ENCODE assay signal across 28 cellular contexts in genomic region chr13:80814541-80814940, GRCh38.
A peak's percentile ranks its signal among the peaks of the same experiment; 100 is the strongest.
DNase-seq lines count a peak whose midpoint lies in the region; ATAC-seq and TF ChIP-seq lines count a peak whose summit lies in the region.
"Had no signal": no experiment of that assay in that cellular context is flagged by ENCODE, and none has a peak within 500 bp of the region (broad histone marks: within the 10 kb centered on the region; RNA-seq: fewer than 3 reads in every experiment).

No MANE protein-coding gene starts in this region.

- no peaks in the 10 kb centered on the region for H3K36me3 ChIP-seq in smooth muscle cell (ENCODE audit: low read depth)
- H3K36me3 ChIP-seq: sigmoid colon, transverse colon had no signal

- no peak overlapping the region for H3K9ac ChIP-seq in smooth muscle cell (ENCODE audit: low read depth)

- H3K27me3 ChIP-seq in smooth muscle cell (ENCODE audit: low read depth): no peaks in the 10 kb centered on the region
- H3K27me3 ChIP-seq: sigmoid colon, transverse colon had no signal

- no peaks in the 10 kb centered on the region for H3K4me1 ChIP-seq in smooth muscle cell (ENCODE audit: low read depth)
- H3K4me1 ChIP-seq: sigmoid colon, transverse colon had no signal

- H2AFZ ChIP-seq in smooth muscle cell (ENCODE audit: low read depth): no peak overlapping the region

- DNase-seq in astrocyte of the spinal cord (ENCODE audit: low read depth, low spot score) (peak; percentile 5), fibroblast of gingiva (ENCODE audit: low read depth) (peak; percentile 25), iris pigment epithelial cell (ENCODE audit: low read depth) (peak; percentile 15), smooth muscle cell (lab: John Stamatoyannopoulos, UW; ENCODE audit: unreplicated experiment) (no peak), NCI-H345 treated with DMSO at 0.1 percent for 48 hours (lab: John Stamatoyannopoulos, UW; ENCODE audit: unreplicated experiment) (no peak)
- DNase-seq: activated CD4-positive, alpha-beta memory T cell treated with anti-CD3 and anti-CD28 coated beads, Interleukin-2, amount 10 ng/mL, durations not matched to agents 7 days and 5 days; activated CD4-positive, alpha-beta T cell treated with anti-CD3 and anti-CD28 coated beads for 1 hour; activated CD8-positive, alpha-beta memory T cell treated with anti-CD3 and anti-CD28 coated beads, Interleukin-2, amount 50 U/mL, for 4 hours; activated naive CD4-positive, alpha-beta T cell treated with Interleukin-2 at 50 U/mL for 16 hours; C1 segment of cervical spinal cord; effector CD4-positive, alpha-beta T cell; foreskin melanocyte; KBM-7; left cardiac atrium; NCI-H1105; NCI-H1930; NCI-H69; SHP77 treated with DMSO at 0.1 percent for 48 hours; sigmoid colon; stimulated activated CD4-positive, alpha-beta T cell treated with anti-CD3 and anti-CD28 coated beads, Interleukin-15, amount 100 ng/mL, for 24 hours; stimulated activated CD4-positive, alpha-beta T cell treated with anti-CD3 and anti-CD28 coated beads, Interleukin-4, amount 100 ng/mL, for 4 hours; transverse colon had no signal

- in situ Hi-C loops in astrocyte of the spinal cord (cut with HindIII; ENCODE audit: low sequenced_read_pairs): no loop called here

- peak overlapping the region; percentile 12 for H3K27ac ChIP-seq in smooth muscle cell (ENCODE audit: low read depth)
- H3K27ac ChIP-seq: epithelial cell of prostate, HL-60, sigmoid colon, transverse colon had no signal

- ATAC-seq in GM18868 (IDR thresholded peaks at IDR 0.05; ENCODE audit: unreplicated experiment) (no peak), GM18870 (IDR thresholded peaks at IDR 0.05; ENCODE audit: unreplicated experiment) (no peak)
- ATAC-seq: GM12878, Panc1 had no signal

- H3K4me2 ChIP-seq in smooth muscle cell: no peak overlapping the region

- no peaks in the 10 kb centered on the region for H4K20me1 ChIP-seq in smooth muscle cell (ENCODE audit: low read depth)

- no peaks in the 10 kb centered on the region for H3K9me3 ChIP-seq in smooth muscle cell (replicated peaks; ENCODE audit: low read depth)

- no peaks in the 10 kb centered on the region for H3K79me2 ChIP-seq in smooth muscle cell (ENCODE audit: low read depth)

- TF ChIP-seq CTCF in astrocyte of the spinal cord (IDR thresholded peaks at IDR 0.05; ENCODE audit: low read depth, low read length) (no peak), smooth muscle cell (IDR thresholded peaks at IDR 0.05; ENCODE audit: borderline replicate concordance, insufficient read depth, poor library complexity, severe bottlenecking) (no peak)

- no peaks in the 10 kb centered on the region for H3F3A ChIP-seq in smooth muscle cell (ENCODE audit: low read depth)

- no peak overlapping the region for H3K4me3 ChIP-seq in astrocyte of the spinal cord (ENCODE audit: low read depth, low read length)
- H3K4me3 ChIP-seq in smooth muscle cell: no peak overlapping the region
- H3K4me3 ChIP-seq: GM12878, sigmoid colon, transverse colon had no signal

Comparison
In these comparisons a context has a peak if more than half of its experiments do, and no peak if none do; other contexts are left out.
1. DNase-seq: peak in astrocyte of the spinal cord (single experiment), fibroblast of gingiva (single experiment) and iris pigment epithelial cell (single experiment); none in smooth muscle cell (single experiment) and NCI-H345 treated with DMSO at 0.1 percent for 48 hours (single experiment).